ENCODE assay signal across 35 cellular contexts in genomic region chr5:137176609-137177008, GRCh38.
"Had no signal": no experiment of that assay in that cellular context is flagged by ENCODE, and none has a peak within 500 bp of the region (broad histone marks: within the 10 kb centered on the region; RNA-seq: fewer than 3 reads in every experiment).

No MANE protein-coding gene starts in this region.

- H3K4me2 ChIP-seq: KMS-11 had no signal

- H3K27me3 ChIP-seq: MG63 had no signal

- H3K9me3 ChIP-seq: MG63 had no signal

- DNase-seq: Karpas-422, Kasumi-1, MG63, MM.1S, MV-4-11, NCI-H1048, NCI-H1092, NCI-H1092 treated with DMSO at 0.1 percent for 48 hours, NCI-H1105, NCI-H1105 treated with DMSO at 0.1 percent for 48 hours, NCI-H1417, NCI-H1417 treated with DMSO at 0.1 percent for 48 hours, NCI-H1436, NCI-H1436 treated with DMSO at 0.1 percent for 48 hours, NCI-H146, NCI-H1694, NCI-H1694 treated with DMSO at 0.1 percent for 48 hours, NCI-H187, NCI-H187 treated with DMSO at 0.1 percent for 48 hours, NCI-H1930, NCI-H2029, NCI-H2029 treated with DMSO at 0.1 percent for 48 hours, NCI-H2081, NCI-H2081 treated with DMSO at 0.1 percent for 48 hours, NCI-H2107, NCI-H2171, NCI-H2171 treated with DMSO at 0.1 percent for 48 hours, NCI-H2227 treated with DMSO at 0.1 percent for 48 hours, NCI-H226, NCI-H345, NCI-H446, NCI-H446 treated with DMSO at 0.1 percent for 48 hours, NCI-H510A, NCI-H510A treated with DMSO at 0.1 percent for 48 hours had no signal

- H3K27ac ChIP-seq: KMS-11 had no signal

- H3K4me3 ChIP-seq: MG63 had no signal

- H3K36me3 ChIP-seq: MG63 had no signal

- H3K9ac ChIP-seq: KMS-11 had no signal
